Comparison of ENCODE assay signal across 2 cellular contexts in the genomic region with DNA sequence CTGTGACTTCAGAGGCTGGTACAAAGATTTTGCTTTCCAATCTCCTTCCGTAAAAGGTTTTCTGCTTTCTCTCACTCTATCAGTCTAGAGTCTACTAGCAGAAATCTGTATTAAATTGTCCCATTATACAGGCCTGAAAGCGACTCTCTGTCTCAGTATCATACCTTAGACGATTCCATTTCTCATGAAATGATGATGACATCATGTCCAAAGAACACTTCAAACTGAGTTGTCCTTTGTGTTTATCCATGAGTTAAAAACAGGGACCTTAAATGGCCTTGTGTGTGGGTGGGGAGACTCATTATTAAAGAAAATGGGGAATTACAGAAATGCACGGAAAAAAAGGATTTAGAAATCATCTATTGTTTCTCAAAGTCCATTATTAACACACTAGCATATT.
A peak's percentile ranks its signal among the peaks of the same experiment; 100 is the strongest.
TF ChIP-seq lines count a peak whose summit lies in the region.

No MANE protein-coding gene starts in this region.

TF ChIP-seq in HepG2, 621 proteins besides CTCF, POLR2A, EP300 and RAD21 (continues in another document):
- TF ChIP-seq GATAD2A (CRISPR knock-in tag; IDR thresholded peaks at IDR 0.05) (peak; percentile 28; the same call in 1 of the 2 replicates), MED1 (CRISPR knock-in tag; IDR thresholded peaks at IDR 0.05) (peak; percentile 39; the same call in 1 of the 2 replicates), CREB1 (IDR thresholded peaks at IDR 0.05) (no peak), CREB1 (CRISPR knock-in tag; IDR thresholded peaks at IDR 0.05) (peak; percentile 49; the same call in 1 of the 2 replicates), SOX5 (CRISPR knock-in tag; IDR thresholded peaks at IDR 0.05; ENCODE audit: borderline replicate concordance) (0 out of 2 replicates have a peak, but pooled peaks have one; percentile 41), KDM2A (CRISPR knock-in tag; IDR thresholded peaks at IDR 0.05; ENCODE audit: borderline replicate concordance, low read depth) (no peak), PPARG (CRISPR knock-in tag; conservative IDR thresholded peaks at IDR 0.05) (0 out of 2 replicates have a peak, but pooled peaks have one; percentile 12), ZNF616 (CRISPR knock-in tag; IDR thresholded peaks at IDR 0.05; ENCODE audit: low read depth) (no peak), ATF7 (IDR thresholded peaks at IDR 0.05) (peak; percentile 87), ATF7 (CRISPR knock-in tag; IDR thresholded peaks at IDR 0.05) (no peak), ZFP90 (CRISPR knock-in tag; IDR thresholded peaks at IDR 0.05; ENCODE audit: borderline replicate concordance) (no peak), NFIB (CRISPR knock-in tag; IDR thresholded peaks at IDR 0.05; ENCODE audit: borderline replicate concordance) (no peak)
- TF ChIP-seq, protein P1, sequence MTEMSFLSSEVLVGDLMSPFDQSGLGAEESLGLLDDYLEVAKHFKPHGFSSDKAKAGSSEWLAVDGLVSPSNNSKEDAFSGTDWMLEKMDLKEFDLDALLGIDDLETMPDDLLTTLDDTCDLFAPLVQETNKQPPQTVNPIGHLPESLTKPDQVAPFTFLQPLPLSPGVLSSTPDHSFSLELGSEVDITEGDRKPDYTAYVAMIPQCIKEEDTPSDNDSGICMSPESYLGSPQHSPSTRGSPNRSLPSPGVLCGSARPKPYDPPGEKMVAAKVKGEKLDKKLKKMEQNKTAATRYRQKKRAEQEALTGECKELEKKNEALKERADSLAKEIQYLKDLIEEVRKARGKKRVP (CRISPR knock-in tag; IDR thresholded peaks at IDR 0.05), result peak in 1 of 2 experiments; percentile 35; a peak in 1 of 4 replicates
- TF ChIP-seq, protein P2, sequence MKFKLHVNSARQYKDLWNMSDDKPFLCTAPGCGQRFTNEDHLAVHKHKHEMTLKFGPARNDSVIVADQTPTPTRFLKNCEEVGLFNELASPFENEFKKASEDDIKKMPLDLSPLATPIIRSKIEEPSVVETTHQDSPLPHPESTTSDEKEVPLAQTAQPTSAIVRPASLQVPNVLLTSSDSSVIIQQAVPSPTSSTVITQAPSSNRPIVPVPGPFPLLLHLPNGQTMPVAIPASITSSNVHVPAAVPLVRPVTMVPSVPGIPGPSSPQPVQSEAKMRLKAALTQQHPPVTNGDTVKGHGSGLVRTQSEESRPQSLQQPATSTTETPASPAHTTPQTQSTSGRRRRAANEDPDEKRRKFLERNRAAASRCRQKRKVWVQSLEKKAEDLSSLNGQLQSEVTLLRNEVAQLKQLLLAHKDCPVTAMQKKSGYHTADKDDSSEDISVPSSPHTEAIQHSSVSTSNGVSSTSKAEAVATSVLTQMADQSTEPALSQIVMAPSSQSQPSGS (CRISPR knock-in tag; IDR thresholded peaks at IDR 0.05), result 0 out of 2 replicates have a peak, but pooled peaks have one; percentile 33
- TF ChIP-seq, protein P3, sequence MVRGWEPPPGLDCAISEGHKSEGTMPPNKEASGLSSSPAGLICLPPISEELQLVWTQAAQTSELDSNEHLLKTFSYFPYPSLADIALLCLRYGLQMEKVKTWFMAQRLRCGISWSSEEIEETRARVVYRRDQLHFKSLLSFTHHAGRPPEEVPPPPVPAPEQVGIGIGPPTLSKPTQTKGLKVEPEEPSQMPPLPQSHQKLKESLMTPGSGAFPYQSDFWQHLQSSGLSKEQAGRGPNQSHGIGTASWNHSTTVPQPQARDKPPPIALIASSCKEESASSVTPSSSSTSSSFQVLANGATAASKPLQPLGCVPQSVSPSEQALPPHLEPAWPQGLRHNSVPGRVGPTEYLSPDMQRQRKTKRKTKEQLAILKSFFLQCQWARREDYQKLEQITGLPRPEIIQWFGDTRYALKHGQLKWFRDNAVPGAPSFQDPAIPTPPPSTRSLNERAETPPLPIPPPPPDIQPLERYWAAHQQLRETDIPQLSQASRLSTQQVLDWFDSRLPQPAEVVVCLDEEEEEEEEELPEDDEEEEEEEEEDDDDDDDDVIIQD (CRISPR knock-in tag; IDR thresholded peaks at IDR 0.05; ENCODE audit: low read depth), result peak; percentile 52; the same call in 1 of the 2 replicates
- TF ChIP-seq, protein P4, sequence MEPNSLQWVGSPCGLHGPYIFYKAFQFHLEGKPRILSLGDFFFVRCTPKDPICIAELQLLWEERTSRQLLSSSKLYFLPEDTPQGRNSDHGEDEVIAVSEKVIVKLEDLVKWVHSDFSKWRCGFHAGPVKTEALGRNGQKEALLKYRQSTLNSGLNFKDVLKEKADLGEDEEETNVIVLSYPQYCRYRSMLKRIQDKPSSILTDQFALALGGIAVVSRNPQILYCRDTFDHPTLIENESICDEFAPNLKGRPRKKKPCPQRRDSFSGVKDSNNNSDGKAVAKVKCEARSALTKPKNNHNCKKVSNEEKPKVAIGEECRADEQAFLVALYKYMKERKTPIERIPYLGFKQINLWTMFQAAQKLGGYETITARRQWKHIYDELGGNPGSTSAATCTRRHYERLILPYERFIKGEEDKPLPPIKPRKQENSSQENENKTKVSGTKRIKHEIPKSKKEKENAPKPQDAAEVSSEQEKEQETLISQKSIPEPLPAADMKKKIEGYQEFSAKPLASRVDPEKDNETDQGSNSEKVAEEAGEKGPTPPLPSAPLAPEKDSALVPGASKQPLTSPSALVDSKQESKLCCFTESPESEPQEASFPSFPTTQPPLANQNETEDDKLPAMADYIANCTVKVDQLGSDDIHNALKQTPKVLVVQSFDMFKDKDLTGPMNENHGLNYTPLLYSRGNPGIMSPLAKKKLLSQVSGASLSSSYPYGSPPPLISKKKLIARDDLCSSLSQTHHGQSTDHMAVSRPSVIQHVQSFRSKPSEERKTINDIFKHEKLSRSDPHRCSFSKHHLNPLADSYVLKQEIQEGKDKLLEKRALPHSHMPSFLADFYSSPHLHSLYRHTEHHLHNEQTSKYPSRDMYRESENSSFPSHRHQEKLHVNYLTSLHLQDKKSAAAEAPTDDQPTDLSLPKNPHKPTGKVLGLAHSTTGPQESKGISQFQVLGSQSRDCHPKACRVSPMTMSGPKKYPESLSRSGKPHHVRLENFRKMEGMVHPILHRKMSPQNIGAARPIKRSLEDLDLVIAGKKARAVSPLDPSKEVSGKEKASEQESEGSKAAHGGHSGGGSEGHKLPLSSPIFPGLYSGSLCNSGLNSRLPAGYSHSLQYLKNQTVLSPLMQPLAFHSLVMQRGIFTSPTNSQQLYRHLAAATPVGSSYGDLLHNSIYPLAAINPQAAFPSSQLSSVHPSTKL (CRISPR knock-in tag; IDR thresholded peaks at IDR 0.05), result peak; percentile 22; the same call in 1 of the 2 replicates
- TF ChIP-seq, protein P5, sequence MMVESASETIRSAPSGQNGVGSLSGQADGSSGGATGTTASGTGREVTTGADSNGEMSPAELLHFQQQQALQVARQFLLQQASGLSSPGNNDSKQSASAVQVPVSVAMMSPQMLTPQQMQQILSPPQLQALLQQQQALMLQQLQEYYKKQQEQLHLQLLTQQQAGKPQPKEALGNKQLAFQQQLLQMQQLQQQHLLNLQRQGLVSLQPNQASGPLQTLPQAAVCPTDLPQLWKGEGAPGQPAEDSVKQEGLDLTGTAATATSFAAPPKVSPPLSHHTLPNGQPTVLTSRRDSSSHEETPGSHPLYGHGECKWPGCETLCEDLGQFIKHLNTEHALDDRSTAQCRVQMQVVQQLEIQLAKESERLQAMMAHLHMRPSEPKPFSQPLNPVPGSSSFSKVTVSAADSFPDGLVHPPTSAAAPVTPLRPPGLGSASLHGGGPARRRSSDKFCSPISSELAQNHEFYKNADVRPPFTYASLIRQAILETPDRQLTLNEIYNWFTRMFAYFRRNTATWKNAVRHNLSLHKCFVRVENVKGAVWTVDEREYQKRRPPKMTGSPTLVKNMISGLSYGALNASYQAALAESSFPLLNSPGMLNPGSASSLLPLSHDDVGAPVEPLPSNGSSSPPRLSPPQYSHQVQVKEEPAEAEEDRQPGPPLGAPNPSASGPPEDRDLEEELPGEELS (CRISPR knock-in tag; IDR thresholded peaks at IDR 0.05), result peak; percentile 19; the same call in 1 of the 2 replicates

TF ChIP-seq in WTC11, 78 proteins besides CTCF, POLR2A, EP300 and RAD21:
- no peak for TF ChIP-seq ZNF671 (CRISPR knock-in tag; IDR thresholded peaks at IDR 0.05)
- TF ChIP-seq NFE2L1 (CRISPR knock-in tag; IDR thresholded peaks at IDR 0.05), result no peak
- TF ChIP-seq, protein P6, sequence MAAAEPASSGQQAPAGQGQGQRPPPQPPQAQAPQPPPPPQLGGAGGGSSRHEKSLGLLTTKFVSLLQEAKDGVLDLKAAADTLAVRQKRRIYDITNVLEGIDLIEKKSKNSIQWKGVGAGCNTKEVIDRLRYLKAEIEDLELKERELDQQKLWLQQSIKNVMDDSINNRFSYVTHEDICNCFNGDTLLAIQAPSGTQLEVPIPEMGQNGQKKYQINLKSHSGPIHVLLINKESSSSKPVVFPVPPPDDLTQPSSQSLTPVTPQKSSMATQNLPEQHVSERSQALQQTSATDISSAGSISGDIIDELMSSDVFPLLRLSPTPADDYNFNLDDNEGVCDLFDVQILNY (CRISPR knock-in tag; IDR thresholded peaks at IDR 0.05), result no peak
- TF ChIP-seq ZNF416 (CRISPR knock-in tag; IDR thresholded peaks at IDR 0.05), result no peak
